In the genomic region with DNA sequence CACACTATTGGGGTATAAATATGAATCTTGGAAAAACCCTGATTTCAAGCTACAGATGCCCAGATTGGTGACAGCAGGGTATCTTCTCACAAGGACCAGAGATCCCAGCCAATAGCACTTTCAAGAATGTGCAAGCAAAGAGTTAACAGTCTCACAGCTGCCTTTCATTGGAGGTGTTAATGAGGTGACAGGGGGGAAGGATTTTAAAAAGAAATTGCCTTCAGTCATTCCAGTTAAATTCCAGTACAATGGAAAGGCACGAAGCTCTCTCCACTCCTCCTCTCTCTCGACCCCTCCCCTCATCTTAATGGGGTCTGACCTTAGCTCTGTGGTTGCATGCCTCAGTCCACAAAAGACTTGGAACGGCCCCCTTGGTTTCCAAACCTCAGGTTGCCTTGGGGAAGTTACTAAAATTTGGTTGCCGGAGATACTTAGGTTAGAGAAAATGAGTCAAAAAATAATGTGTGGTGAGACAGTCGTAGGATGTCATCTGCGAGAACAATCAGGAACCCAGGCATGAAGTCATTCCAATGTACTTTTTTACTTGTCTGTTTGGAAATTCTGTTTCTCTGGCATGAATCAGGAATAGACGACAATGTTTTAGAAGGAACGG, we compare ENCODE assay signal across 26 cellular contexts.
"Had no signal": no experiment of that assay in that cellular context is flagged by ENCODE, and none has a peak within 500 bp of the region (broad histone marks: within the 10 kb centered on the region; RNA-seq: fewer than 3 reads in every experiment).

No MANE protein-coding gene starts in this region.

- ATAC-seq: activated CD4-positive, CD25-positive, alpha-beta regulatory T cell treated with anti-CD3 and anti-CD28 coated beads, Interleukin-2, amount 50 U/mL, for 24 hours; activated naive CD4-positive, alpha-beta T cell treated with anti-CD3 and anti-CD28 coated beads, Interleukin-2, amount 50 U/mL, for 72 hours; activated T-cell treated with anti-CD3 and anti-CD28 coated beads, Interleukin-2, amount 50 U/mL, for 4 hours; effector memory CD8-positive, alpha-beta T cell; esophagus mucosa; foreskin keratinocyte; natural killer cell treated with Interleukin-12 subunit alpha and Interleukin-12 subunit beta and Interleukin-15 and Interleukin-18, amount 100 ng/mL, for 72 hours; stimulated activated effector memory CD8-positive, alpha-beta T cell treated with anti-CD3 and anti-CD28 coated beads, Interleukin-12 subunit alpha, Interleukin-12 subunit beta, amount 100 ng/mL, for 72 hours; upper lobe of right lung had no signal

- H3K9me3 ChIP-seq: mucosa of descending colon, neutrophil, ovary, prostate gland, thyroid gland, upper lobe of right lung had no signal

- H3K27me3 ChIP-seq: brain microvascular endothelial cell, neutrophil, ovary, sigmoid colon, thyroid gland, upper lobe of right lung had no signal

- DNase-seq: activated CD4-positive, alpha-beta memory T cell treated with anti-CD3 and anti-CD28 coated beads for 36 hours; activated CD4-positive, alpha-beta T cell treated with anti-CD3 and anti-CD28 coated beads for 48 hours; activated T-cell treated with anti-CD3 and anti-CD28 coated beads, Interleukin-2, amount 50 U/mL, for 4 hours; brain microvascular endothelial cell; cortex of kidney; effector memory CD8-positive, alpha-beta T cell; foreskin keratinocyte; left ventricle myocardium inferior; ovary; sigmoid colon; small intestine; stimulated activated CD4-positive, alpha-beta T cell treated with anti-CD3 and anti-CD28 coated beads, Interleukin-4, amount 100 ng/mL, for 24 hours; thyroid gland; upper lobe of right lung had no signal

- H3K4me3 ChIP-seq: left ventricle myocardium inferior, lung, mucosa of descending colon, ovary, prostate gland, sigmoid colon, thyroid gland, upper lobe of right lung had no signal

- H3K27me3 Mint-ChIP-seq: activated CD4-positive, alpha-beta memory T cell treated with anti-CD3 and anti-CD28 coated beads for 36 hours; effector memory CD8-positive, alpha-beta T cell; natural killer cell treated with Interleukin-12 subunit alpha and Interleukin-12 subunit beta and Interleukin-15 and Interleukin-18, amount 100 ng/mL, for 72 hours; stimulated activated naive CD8-positive, alpha-beta T cell treated with anti-CD3 and anti-CD28 coated beads, Interleukin-15, Interleukin-2, amounts not matched to agents 100 ng/mL and 50 ng/mL, for 24 hours had no signal

- H3K27ac Mint-ChIP-seq: activated CD4-positive, alpha-beta memory T cell treated with anti-CD3 and anti-CD28 coated beads for 36 hours; activated naive CD4-positive, alpha-beta T cell treated with anti-CD3 and anti-CD28 coated beads, Interleukin-2, amount 50 U/mL, for 72 hours; activated T-helper 2 cell treated with anti-CD3 and anti-CD28 coated beads, Interferon-gamma antibody, Interleukin-2, Interleukin-4, amounts not matched to agents 10 μg/mL and 5 μg/mL and 100 μg/mL, durations not matched to agents 14 hours and 24 hours and 36 hours; effector memory CD8-positive, alpha-beta T cell; natural killer cell treated with Interleukin-12 subunit alpha and Interleukin-12 subunit beta and Interleukin-15 and Interleukin-18, amount 100 ng/mL, for 72 hours; stimulated activated effector memory CD8-positive, alpha-beta T cell treated with anti-CD3 and anti-CD28 coated beads, Interleukin-12 subunit alpha, Interleukin-12 subunit beta, amount 100 ng/mL, for 72 hours; stimulated activated naive CD8-positive, alpha-beta T cell treated with anti-CD3 and anti-CD28 coated beads, Interleukin-15, Interleukin-2, amounts not matched to agents 100 ng/mL and 50 ng/mL, for 24 hours had no signal

- H3K4me1 Mint-ChIP-seq: stimulated activated effector memory CD8-positive, alpha-beta T cell treated with anti-CD3 and anti-CD28 coated beads, Interleukin-12 subunit alpha, Interleukin-12 subunit beta, amount 100 ng/mL, for 72 hours had no signal

- H3K9me3 Mint-ChIP-seq: activated CD4-positive, alpha-beta memory T cell treated with anti-CD3 and anti-CD28 coated beads for 36 hours had no signal

- H3K4me1 ChIP-seq: foreskin keratinocyte, prostate gland, sigmoid colon, thyroid gland, upper lobe of right lung had no signal

- H3K27ac ChIP-seq: brain microvascular endothelial cell, foreskin keratinocyte, left ventricle myocardium inferior, neutrophil, ovary, prostate gland, sigmoid colon, thyroid gland, upper lobe of right lung, VCaP had no signal

- H3K4me3 Mint-ChIP-seq: activated CD4-positive, alpha-beta memory T cell treated with anti-CD3 and anti-CD28 coated beads for 36 hours; activated T-cell treated with anti-CD3 and anti-CD28 coated beads, Interleukin-2, amount 50 U/mL, for 4 hours; effector memory CD8-positive, alpha-beta T cell; natural killer cell treated with Interleukin-12 subunit alpha and Interleukin-12 subunit beta and Interleukin-15 and Interleukin-18, amount 100 ng/mL, for 72 hours; stimulated activated effector memory CD8-positive, alpha-beta T cell treated with anti-CD3 and anti-CD28 coated beads, Interleukin-12 subunit alpha, Interleukin-12 subunit beta, amount 100 ng/mL, for 72 hours; stimulated activated naive CD8-positive, alpha-beta T cell treated with anti-CD3 and anti-CD28 coated beads, Interleukin-15, Interleukin-2, amounts not matched to agents 100 ng/mL and 50 ng/mL, for 24 hours had no signal

- H3K36me3 Mint-ChIP-seq: activated CD4-positive, alpha-beta memory T cell treated with anti-CD3 and anti-CD28 coated beads for 36 hours; activated naive CD4-positive, alpha-beta T cell treated with anti-CD3 and anti-CD28 coated beads, Interleukin-2, amount 50 U/mL, for 72 hours; natural killer cell treated with Interleukin-12 subunit alpha and Interleukin-12 subunit beta and Interleukin-15 and Interleukin-18, amount 100 ng/mL, for 72 hours; stimulated activated effector memory CD8-positive, alpha-beta T cell treated with anti-CD3 and anti-CD28 coated beads, Interleukin-12 subunit alpha, Interleukin-12 subunit beta, amount 100 ng/mL, for 72 hours had no signal

- H3K36me3 ChIP-seq: brain microvascular endothelial cell, left ventricle myocardium inferior, neutrophil, ovary, prostate gland, sigmoid colon, thyroid gland, upper lobe of right lung had no signal
